Comparison of ENCODE assay signal across 20 cellular contexts in the genomic region with DNA sequence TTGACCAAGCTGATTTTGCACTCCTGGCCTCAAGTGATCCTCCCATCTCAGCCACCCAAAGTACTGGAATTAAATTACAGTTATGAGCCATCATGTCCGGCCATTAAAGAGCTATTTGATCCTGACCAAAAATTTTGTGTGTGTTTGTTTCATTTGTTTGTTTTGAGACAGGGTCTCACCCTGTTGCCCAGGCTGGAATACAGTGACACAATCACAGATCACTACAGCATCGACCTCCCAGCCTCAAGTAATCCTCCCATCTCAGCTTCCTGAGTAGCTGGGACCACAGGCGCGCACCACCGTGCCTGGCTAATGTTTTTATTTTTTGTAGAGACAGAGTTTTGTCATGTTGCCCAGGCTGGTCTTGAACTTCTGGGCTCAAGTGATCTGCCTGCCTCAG.
DNase-seq lines count a peak whose midpoint lies in the region; TF ChIP-seq lines count a peak whose summit lies in the region.
"Had no signal": no experiment of that assay in that cellular context is flagged by ENCODE, and none has a peak within 500 bp of the region (broad histone marks: within the 10 kb centered on the region; RNA-seq: fewer than 3 reads in every experiment).

No MANE protein-coding gene starts in this region.

- H3K36me3 ChIP-seq in HEK293 (ENCODE audit: control insufficient read depth in 2 of 2, insufficient read depth in 1 of 2, low read length in 2 of 2) (no peaks in the 10 kb centered on the region), neural progenitor cell (no peaks in the 10 kb centered on the region), left ventricle myocardium inferior (no peaks in the 10 kb centered on the region), GM23248 (ENCODE audit: low read depth) (no peaks in the 10 kb centered on the region)
- H3K36me3 ChIP-seq: brain microvascular endothelial cell, right atrium auricular region, tibial artery had no signal

- H3K4me3 Mint-ChIP-seq in neural progenitor cell, result peak overlapping the region; percentile 10
- H3K4me3 Mint-ChIP-seq: activated naive CD8-positive, alpha-beta T cell treated with anti-CD3 and anti-CD28 coated beads, Interleukin-2, amount 10 ng/mL, durations not matched to agents 7 days and 5 days; activated T-cell treated with anti-CD3 and anti-CD28 coated beads, Interleukin-2, amount 50 U/mL, for 72 hours; stimulated activated naive B cell treated with anti-CD40 and anti-IgM and Interleukin-4, amounts not matched to agents 10 μg/mL and 1 μg/mL and 100 μg/mL, for 72 hours had no signal

- H3K27me3 ChIP-seq in dorsolateral prefrontal cortex (peaks cover 0 to 3% (median 0%) of the 10 kb centered on the region in 45 donors), neural progenitor cell (no peaks in the 10 kb centered on the region), left ventricle myocardium inferior (ENCODE audit: low read depth) (peaks cover 13% of the 10 kb centered on the region), GM23248 (replicated peaks; ENCODE audit: insufficient read depth) (no peaks in the 10 kb centered on the region)
- H3K27me3 ChIP-seq: brain microvascular endothelial cell, foreskin keratinocyte, right atrium auricular region, tibial artery had no signal

- H3K27me3 Mint-ChIP-seq in neural progenitor cell (ENCODE audit: insufficient read depth, low read depth), result no peaks in the 10 kb centered on the region

- H3K9ac ChIP-seq in neural progenitor cell (no peak overlapping the region), GM23248 (no peak overlapping the region)

- 73 to 87% methylated on average over 5 of the region's 5 CpGs for WGBS in GM23248 (ENCODE audit: low coverage in 1 of 2, low lambda C conversion rate in 2 of 2, missing lambda C conversion rate in 2 of 2), 2 experiments

- no peak overlapping the region for H2AFZ ChIP-seq in neural progenitor cell (replicated peaks)
- no peak overlapping the region for H2AFZ ChIP-seq in GM23248

- no peak overlapping the region for H3K4me3 ChIP-seq in HEK293 (ENCODE audit: low read depth, low read length)
- H3K4me3 ChIP-seq in dorsolateral prefrontal cortex, result no peak overlapping the region
- peak overlapping the region; percentile 23 for H3K4me3 ChIP-seq in neural progenitor cell
- no peak overlapping the region for H3K4me3 ChIP-seq in left ventricle myocardium inferior
- H3K4me3 ChIP-seq in GM23248, result no peak overlapping the region
- H3K4me3 ChIP-seq: right atrium auricular region, SK-N-MC, tibial artery had no signal

- peak overlapping the region; percentile 89 for H3K27ac Mint-ChIP-seq in neural progenitor cell
- H3K27ac Mint-ChIP-seq: activated T-cell treated with anti-CD3 and anti-CD28 coated beads, Interleukin-2, amount 50 U/mL, for 72 hours; stimulated activated naive B cell treated with anti-CD40 and anti-IgM and Interleukin-4, amounts not matched to agents 10 μg/mL and 1 μg/mL and 100 μg/mL, for 72 hours had no signal

- POLR2A ChIA-PET in HEK293 (lab: Yijun Ruan, JAX), result no interaction called here

- H3K4me2 ChIP-seq in neural progenitor cell, result peak overlapping the region; percentile 73
- no peak overlapping the region for H3K4me2 ChIP-seq in GM23248 (ENCODE audit: unreplicated experiment)

- H4K20me1 ChIP-seq in neural progenitor cell (ENCODE audit: low read depth) (peaks cover 6% of the 10 kb centered on the region), GM23248 (ENCODE audit: insufficient read depth) (no peaks in the 10 kb centered on the region)

- intact Hi-C loops in dorsolateral prefrontal cortex (cut with DNase I) (loop anchor here (2.0 to 10.0 kb wide), 6 partner anchors 29 to 253 kb away; no protein-coding TSS in a partner anchor), left ventricle myocardium inferior (cut with micrococcal nuclease) (no loop called here)

- H3K9me2 ChIP-seq in GM23248 (ENCODE audit: insufficient read depth), result no peaks in the 10 kb centered on the region

- H3K27ac ChIP-seq in HEK293 (ENCODE audit: extremely low read depth, low read depth, low read length) (no peak overlapping the region), dorsolateral prefrontal cortex (peak overlapping the region; percentile 6 to 99 (median 95)), neural progenitor cell (no peak overlapping the region), left ventricle myocardium inferior (replicated peaks) (no peak overlapping the region), GM23248 (no peak overlapping the region)
- H3K27ac ChIP-seq: brain microvascular endothelial cell, epithelial cell of prostate, foreskin keratinocyte, SK-N-MC, tibial artery had no signal

- H3K9me3 ChIP-seq in HEK293 (ENCODE audit: control insufficient read depth, insufficient read depth, low read depth, low read length), result no peaks in the 10 kb centered on the region
- no peaks in the 10 kb centered on the region for H3K9me3 ChIP-seq in neural progenitor cell (ENCODE audit: low read depth)
- peaks cover 4% of the 10 kb centered on the region for H3K9me3 ChIP-seq in left ventricle myocardium inferior (replicated peaks)
- H3K9me3 ChIP-seq in GM23248 (ENCODE audit: low read depth), result no peaks in the 10 kb centered on the region
- H3K9me3 ChIP-seq: tibial artery had no signal

- in situ Hi-C loops in GM23248 (cut with MboI), result no loop called here

- H3K4me1 ChIP-seq in HEK293 (ENCODE audit: control insufficient read depth, insufficient read depth, low read length), result peaks cover 6% of the 10 kb centered on the region; the same call in 1 of the 2 replicates
- peaks cover 22% of the 10 kb centered on the region for H3K4me1 ChIP-seq in neural progenitor cell
- peaks cover 9% of the 10 kb centered on the region for H3K4me1 ChIP-seq in left ventricle myocardium inferior
- peaks cover 33% of the 10 kb centered on the region for H3K4me1 ChIP-seq in GM23248 (ENCODE audit: insufficient read depth)
- H3K4me1 ChIP-seq: right atrium auricular region had no signal

- CTCF ChIA-PET in HEK293 (lab: Yijun Ruan, JAX), result interaction anchor here (0.6 kb wide), 1 partner anchor 49 kb away, joined by 3 read pairs; no protein-coding TSS in a partner anchor

- no peaks in the 10 kb centered on the region for H3K79me2 ChIP-seq in neural progenitor cell (ENCODE audit: low read depth)
- no peaks in the 10 kb centered on the region for H3K79me2 ChIP-seq in GM23248 (ENCODE audit: insufficient read depth)

- no peaks in the 10 kb centered on the region for H3K36me3 Mint-ChIP-seq in neural progenitor cell
- H3K36me3 Mint-ChIP-seq: activated naive CD8-positive, alpha-beta T cell treated with anti-CD3 and anti-CD28 coated beads, Interleukin-2, amount 10 ng/mL, durations not matched to agents 7 days and 5 days; stimulated activated naive B cell treated with anti-CD40 and anti-IgM and Interleukin-4, amounts not matched to agents 10 μg/mL and 1 μg/mL and 100 μg/mL, for 72 hours had no signal

- peaks cover 20% of the 10 kb centered on the region for H3K4me1 Mint-ChIP-seq in neural progenitor cell
- H3K4me1 Mint-ChIP-seq: stimulated activated naive B cell treated with anti-CD40 and anti-IgM and Interleukin-4, amounts not matched to agents 10 μg/mL and 1 μg/mL and 100 μg/mL, for 72 hours had no signal

- TF ChIP-seq CTCF in HEK293 (tag by site-specific recombination; IDR thresholded peaks at IDR 0.05), result no peak
- no peak for TF ChIP-seq CTCF in dorsolateral prefrontal cortex (IDR thresholded peaks at IDR 0.05 in 54 of 56, conservative IDR thresholded peaks at IDR 0.05 in 2 of 56; ENCODE audit: low read depth in 1 of 56, partially characterized antibody in 56 of 56)
- TF ChIP-seq CTCF in neural progenitor cell (IDR thresholded peaks at IDR 0.05), result no peak
- TF ChIP-seq CTCF in left ventricle myocardium inferior (IDR thresholded peaks at IDR 0.05; ENCODE audit: borderline replicate concordance), result no peak

- peaks cover 2% of the 10 kb centered on the region for H3K9me3 Mint-ChIP-seq in neural progenitor cell
- H3K9me3 Mint-ChIP-seq: activated T-cell treated with anti-CD3 and anti-CD28 coated beads, Interleukin-2, amount 50 U/mL, for 72 hours had no signal

- peaks cover 22% of the 10 kb centered on the region for H3F3A ChIP-seq in neural progenitor cell (ENCODE audit: low read depth)
- H3F3A ChIP-seq in GM23248 (ENCODE audit: insufficient read depth), result peaks cover 15% of the 10 kb centered on the region

- DNase-seq in NCI-H69 (lab: John Stamatoyannopoulos, UW) (peak; percentile 22), dorsolateral prefrontal cortex (no peak), neural progenitor cell (ENCODE audit: low spot score) (no peak), NCI-H524 treated with DMSO at 0.1 percent for 48 hours (lab: John Stamatoyannopoulos, UW) (no peak), left ventricle myocardium inferior (no peak), GM23248 (no peak), SW480 (ENCODE audit: low spot score) (no peak)
- DNase-seq: activated CD8-positive, alpha-beta memory T cell treated with anti-CD3 and anti-CD28 coated beads for 24 hours; activated naive CD8-positive, alpha-beta T cell treated with anti-CD3 and anti-CD28 coated beads, Interleukin-2, amount 10 ng/mL, durations not matched to agents 7 days and 5 days; activated T-cell treated with anti-CD3 and anti-CD28 coated beads, Interleukin-2, amount 50 U/mL, for 72 hours; brain microvascular endothelial cell; dermis blood vessel endothelial cell; foreskin keratinocyte; left cardiac atrium; stimulated activated naive B cell treated with anti-CD40 and anti-IgM and Interleukin-4, amounts not matched to agents 10 μg/mL and 1 μg/mL and 100 μg/mL, for 72 hours; tibial artery had no signal

TF ChIP-seq in HEK293, 187 proteins besides CTCF, POLR2A, EP300 and RAD21:
- TF ChIP-seq MZF1 (tag by site-specific recombination; IDR thresholded peaks at IDR 0.05; ENCODE audit: borderline replicate concordance) (no peak), WT1 (tag by site-specific recombination; IDR thresholded peaks at IDR 0.05) (0 out of 2 replicates have a peak, but pooled peaks have one; percentile 27)
TF ChIP-seq in HEK293: peak in this region for 1.

Comparison
In these comparisons a context has a peak if more than half of its experiments do, and no peak if none do; other contexts are left out.
1. H3K27ac ChIP-seq: peak in dorsolateral prefrontal cortex (59 of 59); none in HEK293 (single experiment), neural progenitor cell (single experiment), left ventricle myocardium inferior (single experiment) and GM23248 (single experiment).